8 cellular contexts compared by ENCODE assay signal in the genomic region with DNA sequence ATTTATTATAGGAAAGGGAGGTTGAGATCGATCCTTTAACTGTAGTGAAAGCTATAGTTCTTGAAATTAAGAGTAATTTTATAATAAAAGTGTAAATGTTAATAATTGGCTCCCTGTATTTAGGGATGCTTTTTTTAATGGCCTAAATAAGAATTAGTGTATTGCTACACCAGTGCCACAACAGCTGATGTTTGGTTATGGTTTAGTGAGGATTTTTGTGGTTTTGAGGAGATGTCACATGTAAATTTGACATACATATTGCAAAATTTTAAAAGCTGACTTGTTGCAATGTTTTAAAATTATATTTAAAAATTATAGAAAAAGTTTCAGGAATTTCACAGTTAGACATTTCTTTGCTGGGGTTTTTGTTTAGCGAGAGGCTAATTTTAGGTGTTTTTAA. TPM values are rescaled to one million over a fixed set of nuclear protein-coding genes. Genes with fewer than 3 reads are reported as not detected.
DNase-seq lines count a peak whose midpoint lies in the region; ATAC-seq, FAIRE-seq and TF ChIP-seq lines count a peak whose summit lies in the region.

No MANE protein-coding gene starts in this region.

- H3K79me2 ChIP-seq in endothelial cell of umbilical vein (ENCODE audit: control insufficient read depth, insufficient read depth, low read length) = peaks cover 80% of the 10 kb centered on the region

- intact Hi-C loops in Panc1 (cut with micrococcal nuclease; ENCODE audit: unreplicated experiment) (loop anchor here (1.0 to 5.0 kb wide), 3 partner anchors 35 to 83 kb away; no protein-coding TSS in a partner anchor), endothelial cell of umbilical vein (cut with micrococcal nuclease) (loop anchor here (2.0 to 10.0 kb wide), 2 partner anchors 19 to 353 kb away; a partner anchor contains a TSS), prostate gland (cut with DNase I) (loop anchor here (2.0 kb wide), 3 partner anchors 41 to 133 kb away; no protein-coding TSS in a partner anchor), sciatic nerve (cut with DNase I) (no loop called here)

- peaks cover 49% of the 10 kb centered on the region for H3K36me3 ChIP-seq in Panc1 (ENCODE audit: control insufficient read depth, insufficient read depth, low read length)
- H3K36me3 ChIP-seq in endothelial cell of umbilical vein (ENCODE audit: control insufficient read depth in 2 of 2, extremely low read depth in 1 of 2, insufficient read depth in 2 of 2, low read length in 2 of 2) = peaks cover 0 to 6% of the 10 kb centered on the region in 2 experiments
- no peaks in the 10 kb centered on the region for H3K36me3 ChIP-seq in prostate gland

- ATAC-seq in Panc1 (no peak), sciatic nerve (no peak)

- TF ChIP-seq POLR2A in endothelial cell of umbilical vein (IDR thresholded peaks at IDR 0.05; ENCODE audit: low read depth, low read length) = no peak
- TF ChIP-seq POLR2A in prostate gland (IDR thresholded peaks at IDR 0.05) = no peak

- TF ChIP-seq CTCF in Panc1 (IDR thresholded peaks at IDR 0.05) (no peak), endothelial cell of umbilical vein (IDR thresholded peaks at IDR 0.05; ENCODE audit: extremely low read depth in 1 of 2, insufficient read depth in 1 of 2, low read depth in 1 of 2, low read length in 2 of 2) (no peak), prostate gland (IDR thresholded peaks at IDR 0.05) (no peak)

- no peak for FAIRE-seq in endothelial cell of umbilical vein (lab: Jason Lieb, UNC)

- peaks cover 21% of the 10 kb centered on the region for H4K20me1 ChIP-seq in endothelial cell of umbilical vein (replicated peaks; ENCODE audit: control insufficient read depth, extremely low read depth, insufficient read depth, low read length)

- DNase-seq in GM03348 (ENCODE audit: low spot score) (peak; percentile 19), Panc1 (ENCODE audit: low read depth, low spot score) (no peak), endothelial cell of umbilical vein (ENCODE audit: low read depth, low spot score) (no peak), prostate gland (ENCODE audit: low spot score) (no peak), cerebellum (ENCODE audit: low spot score) (no peak), sciatic nerve (ENCODE audit: low spot score) (no peak), foreskin melanocyte (no peak)
- no peak for DNase-seq in activated CD4-positive, CD25-positive, alpha-beta regulatory T cell (lab: John Stamatoyannopoulos, UW)

- CTCF ChIA-PET in Panc1 (lab: Charles Lee) (interaction anchor here (1.4 kb wide), 1 partner anchor 83 kb away, joined by 7 read pairs; no protein-coding TSS in a partner anchor), endothelial cell of umbilical vein (lab: Charles Lee) (interaction anchor here (0.8 to 10.0 kb wide), 11 partner anchors 12 to 475 kb away, joined by 3 to 219 read pairs (median 3); no protein-coding TSS in a partner anchor)

- H3K4me3 ChIP-seq in Panc1 (ENCODE audit: low read depth in 2 of 2, low read length in 2 of 2) = peak overlapping the region; percentile 87 to 93
- H3K4me3 ChIP-seq in endothelial cell of umbilical vein (replicated peaks in 1 of 3; ENCODE audit: insufficient read depth in 1 of 3, low read depth in 1 of 3, low read length in 3 of 3) = peak overlapping the region; percentile 43 to 99 (median 80)
- peak overlapping the region; percentile 58 to 74 for H3K4me3 ChIP-seq in prostate gland

- H3K9me1 ChIP-seq in endothelial cell of umbilical vein (replicated peaks; ENCODE audit: control insufficient read depth, extremely low read depth, insufficient read depth, low read length) = no peaks in the 10 kb centered on the region

- H3K9me3 ChIP-seq in Panc1 (ENCODE audit: control insufficient read depth, insufficient read depth, low read depth, low read length) (no peaks in the 10 kb centered on the region), endothelial cell of umbilical vein (replicated peaks; ENCODE audit: control insufficient read depth, insufficient read depth, low read length) (no peaks in the 10 kb centered on the region), prostate gland (no peaks in the 10 kb centered on the region)

- peak overlapping the region; percentile 96 for H3K9ac ChIP-seq in endothelial cell of umbilical vein (replicated peaks; ENCODE audit: extremely low read depth, insufficient read depth, low read length)

- H3K4me1 ChIP-seq in Panc1 (ENCODE audit: control insufficient read depth, insufficient read depth, low read length) (peaks cover 32% of the 10 kb centered on the region), endothelial cell of umbilical vein (ENCODE audit: control insufficient read depth, extremely low read depth, insufficient read depth, low read length) (peaks cover 33% of the 10 kb centered on the region), prostate gland (replicated peaks) (no peaks in the 10 kb centered on the region)

- H3K27me3 ChIP-seq in Panc1 (ENCODE audit: control insufficient read depth, insufficient read depth, low read length) (no peaks in the 10 kb centered on the region), endothelial cell of umbilical vein (ENCODE audit: control insufficient read depth in 2 of 2, insufficient read depth in 2 of 2, low read length in 2 of 2) (no peaks in the 10 kb centered on the region), prostate gland (replicated peaks; ENCODE audit: insufficient read depth) (no peaks in the 10 kb centered on the region)

- H2AFZ ChIP-seq in endothelial cell of umbilical vein (ENCODE audit: low read depth, low read length) = no peak overlapping the region

- WGBS in prostate gland = 31% methylated on average over 2 of the region's 2 CpGs

- H3K4me2 ChIP-seq in endothelial cell of umbilical vein (ENCODE audit: insufficient read depth, low read length) = peak overlapping the region; percentile 99

- in situ Hi-C loops in Panc1 (cut with HindIII; ENCODE audit: low pct_unique_long_range_greater_than_20kb, low sequenced_read_pairs) = no loop called here

- dilution Hi-C loops in endothelial cell of umbilical vein (cut with MboI; ENCODE audit: extremely low pct_ligation_motif_present, low sequenced_read_pairs) = loop anchor here (25.0 kb wide), 1 partner anchor 175 kb away; no protein-coding TSS in a partner anchor

- peak overlapping the region; percentile 100 for H3K27ac ChIP-seq in Panc1 (ENCODE audit: low read length)
- H3K27ac ChIP-seq in endothelial cell of umbilical vein (ENCODE audit: insufficient read depth, low read depth, low read length) = peak overlapping the region; percentile 100
- H3K27ac ChIP-seq in prostate gland = no peak overlapping the region

- BruUV-seq in Panc1 (replicated peaks; lab: Mats Ljungman, UMichigan) = no TSS peak
- BruUV-seq in endothelial cell of umbilical vein (replicated peaks; lab: Mats Ljungman, UMichigan) = no TSS peak

- POLR2A ChIA-PET in Panc1 (lab: Charles Lee) (no interaction called here), endothelial cell of umbilical vein (lab: Charles Lee) (interaction anchor here (1.2 kb wide), 1 partner anchor 40 kb away, joined by 4 read pairs; no protein-coding TSS in a partner anchor)

TF ChIP-seq in endothelial cell of umbilical vein, 7 proteins besides CTCF, POLR2A, EP300 and RAD21:
- TF ChIP-seq, protein P1, sequence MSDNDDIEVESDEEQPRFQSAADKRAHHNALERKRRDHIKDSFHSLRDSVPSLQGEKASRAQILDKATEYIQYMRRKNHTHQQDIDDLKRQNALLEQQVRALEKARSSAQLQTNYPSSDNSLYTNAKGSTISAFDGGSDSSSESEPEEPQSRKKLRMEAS (IDR thresholded peaks at IDR 0.05; ENCODE audit: insufficient read depth, insufficient read length) = no peak
- TF ChIP-seq FOS (IDR thresholded peaks at IDR 0.05; ENCODE audit: borderline replicate concordance, insufficient read depth, low read length) = no peak
- no peak for TF ChIP-seq GATA2 (IDR thresholded peaks at IDR 0.05; ENCODE audit: insufficient read depth, insufficient read length, low read depth, low read length)
- TF ChIP-seq MYC (IDR thresholded peaks at IDR 0.05; ENCODE audit: low read depth, low read length) = no peak
- no peak for TF ChIP-seq POLR2AphosphoS5 (IDR thresholded peaks at IDR 0.05; ENCODE audit: insufficient read depth, low read depth, low read length)
- TF ChIP-seq EZH2 (IDR thresholded peaks at IDR 0.05; ENCODE audit: borderline replicate concordance, low read depth, low read length, severe bottlenecking) = no peak
- TF ChIP-seq JUN (IDR thresholded peaks at IDR 0.05; ENCODE audit: borderline replicate concordance, insufficient read depth, insufficient read length, low read depth) = no peak
TF ChIP-seq in endothelial cell of umbilical vein: peak in this region for 0.

RNA-seq across cellular contexts. Expression of a gene that starts 3.9 kb away (rescaled TPM):
- total RNA-seq in Panc1 (2021; ENCODE audit: unreplicated experiment) (43.1 TPM), endothelial cell of umbilical vein (43.9 and 50.9 TPM in 2 replicates), prostate gland (10 to 100 TPM in 1 of 2 donors, 1 to 10 TPM in 1; 9.6 to 29.2 TPM), cerebellum (39.0 TPM), sciatic nerve (30.6 TPM)
- polyA plus RNA-seq in Panc1 (2012; ENCODE audit: insufficient read length) = 16.4 TPM
- 5.9 and 7.6 TPM in 2 replicates for polyA plus RNA-seq in endothelial cell of umbilical vein
- 11.3 and 11.7 TPM in 2 replicates for polyA plus RNA-seq in endothelial cell of umbilical vein (2011; cell fraction: cytosol; rRNA removed)
- 45.7 and 53.1 TPM in 2 replicates for polyA plus RNA-seq in endothelial cell of umbilical vein (2011; cell fraction: nucleus; rRNA removed)
- 22.3 and 30.9 TPM in 2 replicates for polyA plus RNA-seq in endothelial cell of umbilical vein (2012)
- 23.5 and 31.4 TPM in 2 replicates for polyA minus RNA-seq in endothelial cell of umbilical vein
- polyA minus RNA-seq in endothelial cell of umbilical vein (2011; cell fraction: cytosol; rRNA and poly(A)+ RNA removed) = 22.4 TPM
- 135 and 141 TPM in 2 replicates for polyA minus RNA-seq in endothelial cell of umbilical vein (2011; cell fraction: nucleus; rRNA and poly(A)+ RNA removed)

Comparison
In these comparisons a context has a peak if more than half of its experiments do, and no peak if none do; other contexts are left out.
1. H3K27ac ChIP-seq: peak in Panc1 (single experiment) and endothelial cell of umbilical vein (single experiment); none in prostate gland (0 of 2).
2. Peak in every context shown above with its lines, with median percentiles within 50 percentile points of each other: H3K4me3 ChIP-seq.